Comparison of ENCODE assay signal across 1 cellular context in genomic region chr9:32161209-32161608, GRCh38.
TF ChIP-seq lines count a peak whose summit lies in the region.

No MANE protein-coding gene starts in this region.

TF ChIP-seq in GM23338, 12 proteins besides CTCF, POLR2A, EP300 and RAD21 (continued from another document):
- TF ChIP-seq ZNF462 (CRISPR knock-in tag; IDR thresholded peaks at IDR 0.05) (no peak), CREB1 (CRISPR knock-in tag; IDR thresholded peaks at IDR 0.05; ENCODE audit: low read depth) (no peak), ETS1 (IDR thresholded peaks at IDR 0.05) (no peak), EZH2 (IDR thresholded peaks at IDR 0.05; ENCODE audit: low read depth, unreplicated experiment) (no peak), EZH2phosphoT487 (IDR thresholded peaks at IDR 0.05; ENCODE audit: unreplicated experiment) (no peak), ZNF331 (CRISPR knock-in tag; IDR thresholded peaks at IDR 0.05; ENCODE audit: low read depth) (no peak), NANOG (IDR thresholded peaks at IDR 0.05; ENCODE audit: borderline replicate concordance) (no peak), STAT1 (IDR thresholded peaks at IDR 0.05; ENCODE audit: unreplicated experiment) (no peak), POLR2AphosphoS5 (IDR thresholded peaks at IDR 0.05; ENCODE audit: low read depth) (no peak), REST (IDR thresholded peaks at IDR 0.05; ENCODE audit: unreplicated experiment) (no peak)
